ENCODE assay signal across 8 cellular contexts in the genomic region with DNA sequence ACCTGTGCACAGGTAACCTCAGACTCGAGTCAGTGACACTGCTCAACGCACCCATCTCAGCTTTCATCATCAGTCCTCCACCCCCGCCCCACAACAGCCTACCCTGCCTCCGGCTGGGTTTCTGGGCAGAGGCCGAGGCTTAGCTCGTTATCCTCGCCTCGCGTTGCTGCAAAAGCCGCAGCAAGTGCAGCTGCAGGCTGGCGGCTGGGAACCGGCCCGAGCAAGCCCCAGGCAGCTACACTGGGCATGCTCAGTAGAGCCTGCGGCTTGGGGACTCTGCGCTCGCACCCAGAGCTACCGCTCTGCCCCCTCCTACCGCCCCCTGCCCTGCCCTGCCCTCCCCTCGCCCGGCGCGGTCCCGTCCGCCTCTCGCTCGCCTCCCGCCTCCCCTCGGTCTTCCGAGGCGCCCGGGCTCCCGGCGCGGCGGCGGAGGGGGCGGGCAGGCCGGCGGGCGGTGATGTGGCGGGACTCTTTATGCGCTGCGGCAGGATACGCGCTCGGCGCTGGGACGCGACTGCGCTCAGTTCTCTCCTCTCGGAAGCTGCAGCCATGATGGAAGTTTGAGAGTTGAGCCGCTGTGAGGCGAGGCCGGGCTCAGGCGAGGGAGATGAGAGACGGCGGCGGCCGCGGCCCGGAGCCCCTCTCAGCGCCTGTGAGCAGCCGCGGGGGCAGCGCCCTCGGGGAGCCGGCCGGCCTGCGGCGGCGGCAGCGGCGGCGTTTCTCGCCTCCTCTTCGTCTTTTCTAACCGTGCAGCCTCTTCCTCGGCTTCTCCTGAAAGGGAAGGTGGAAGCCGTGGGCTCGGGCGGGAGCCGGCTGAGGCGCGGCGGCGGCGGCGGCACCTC. TPM values are rescaled to one million over a fixed set of nuclear protein-coding genes. Genes with fewer than 3 reads are reported as not detected.
DNase-seq lines count a peak whose midpoint lies in the region; ATAC-seq and TF ChIP-seq lines count a peak whose summit lies in the region.

A gene with protein sequence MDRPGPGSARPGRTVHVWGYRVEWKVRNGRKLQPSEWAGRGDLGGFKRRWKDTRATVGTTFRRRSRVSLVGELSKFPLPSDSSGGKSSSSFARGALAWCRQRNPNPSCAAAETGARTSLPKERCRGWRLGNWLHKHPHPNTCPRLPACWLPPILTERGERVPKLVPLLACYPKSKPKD (minus strand): TSS at position 432 of the 842 bp plus-strand sequence. CDS start 1,046 bp downstream, outside the sequence.
TSS of gene PTEN (plus strand) at position 524 of the 842 bp plus-strand sequence. CDS start 845 bp downstream, outside the sequence.

- peak within 1 kb of the TSS; percentile 91 for H3K27ac ChIP-seq in A673 (ENCODE audit: low read depth, low read length, poor library complexity, severe bottlenecking)

- DNase-seq in A673 (ENCODE audit: low spot score) (peak; percentile 95), NCI-H345 (lab: John Stamatoyannopoulos, UW) (peak; percentile 84), cerebellar cortex (ENCODE audit: low spot score) (peak; percentile 86), kidney epithelial cell (ENCODE audit: low read depth) (no peak)
- DNase-seq in activated CD4-positive, alpha-beta T cell treated with anti-CD3 and anti-CD28 coated beads for 1 hour: peak; percentile 73
- peak; percentile 68 to 79 (median 70) for DNase-seq in stimulated activated CD4-positive, alpha-beta T cell treated with anti-CD3 and anti-CD28 coated beads, Interleukin-12 subunit alpha, Interleukin-12 subunit beta, amount 100 ng/mL, for 48 hours (ENCODE audit: low read depth in 2 of 3, low spot score in 1 of 3)

- BruUV-seq in A673 (replicated peaks; lab: Mats Ljungman, UMichigan): no TSS peak

- CTCF ChIA-PET in A673 (lab: Charles Lee): interaction anchor here (0.6 to 1.7 kb wide), 3 partner anchors 251 to 924 kb away, joined by 4 to 14 read pairs (median 5); no protein-coding TSS in a partner anchor

- ATAC-seq in GM18868 (IDR thresholded peaks at IDR 0.05; ENCODE audit: unreplicated experiment) (peak; percentile 35), HG03139 (IDR thresholded peaks at IDR 0.05; ENCODE audit: unreplicated experiment) (peak; percentile 30)

- peak within 1 kb of the TSS; percentile 80 for H3K4me3 ChIP-seq in A673 (ENCODE audit: low read depth, low read length, poor library complexity, severe bottlenecking)
- H3K4me3 ChIP-seq in kidney epithelial cell (ENCODE audit: low read depth, low read length): peak within 1 kb of the TSS; percentile 76

- TF ChIP-seq CTCF in A673 (conservative IDR thresholded peaks at IDR 0.05; ENCODE audit: low read depth, low read length) (no peak), kidney epithelial cell (IDR thresholded peaks at IDR 0.05; ENCODE audit: insufficient read depth, low read length, poor library complexity, severe bottlenecking) (no peak)

- H3K4me1 ChIP-seq in A673 (ENCODE audit: insufficient read depth, low read length, poor library complexity, severe bottlenecking): peaks cover 11% of the 10 kb centered on the region

- H3K36me3 ChIP-seq in A673 (ENCODE audit: insufficient read depth, low read length, poor library complexity, severe bottlenecking) (no peaks in the 10 kb centered on the region), kidney epithelial cell (ENCODE audit: control insufficient read depth, insufficient read depth, low read length) (no peaks in the 10 kb centered on the region)

- intact Hi-C loops in A673 (cut with micrococcal nuclease; ENCODE audit: unreplicated experiment): loop anchor here (5.0 to 10.0 kb wide), 3 partner anchors 111 to 689 kb away; partner anchors contain the start of gene PAPSS2

- POLR2A ChIA-PET in A673 (lab: Charles Lee; ENCODE audit: low non-redundant PET): no interaction called here

- H3K27me3 ChIP-seq in A673 (replicated peaks; ENCODE audit: insufficient read depth, low read depth, low read length, poor library complexity) (no peaks in the 10 kb centered on the region), kidney epithelial cell (ENCODE audit: control insufficient read depth, insufficient read depth, low read length) (no peaks in the 10 kb centered on the region)

- no peaks in the 10 kb centered on the region for H3K9me3 ChIP-seq in A673 (ENCODE audit: low read depth, low read length, poor library complexity, severe bottlenecking)

RNA-seq across cellular contexts. Expression of the first gene that starts in this region (rescaled TPM):
- total RNA-seq in A673 (2021) (0.32 and 0.37 TPM in 2 replicates), kidney epithelial cell (1.0 TPM in 2 replicates)

RNA-seq across cellular contexts. Expression of gene PTEN, which starts in this region (rescaled TPM):
- 66.0 and 66.4 TPM in 2 replicates for total RNA-seq in A673 (2021)
- 39.3 and 39.4 TPM in 2 replicates for total RNA-seq in kidney epithelial cell
